Comparison of ENCODE assay signal across 15 cellular contexts in the genomic region with DNA sequence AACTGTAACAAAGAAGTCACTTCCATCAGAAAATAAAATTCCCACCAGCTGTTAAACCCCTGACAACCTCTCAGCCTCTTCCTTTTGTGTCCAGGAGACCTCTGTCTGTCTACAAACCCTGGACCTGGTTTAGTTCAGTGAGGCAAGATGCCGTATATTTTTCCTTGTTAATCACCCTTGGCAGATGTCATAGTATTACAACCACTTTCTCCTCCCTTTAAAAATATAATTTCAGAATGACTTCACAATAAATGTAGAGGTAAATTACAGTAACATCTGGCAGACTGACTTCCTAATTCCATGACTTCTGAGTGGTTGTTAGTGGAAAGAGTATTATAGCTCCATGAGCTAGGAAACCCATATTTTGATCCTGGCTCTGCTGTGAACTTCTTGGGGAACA. TPM values are rescaled to one million over a fixed set of nuclear protein-coding genes. Genes with fewer than 3 reads are reported as not detected.
A peak's percentile ranks its signal among the peaks of the same experiment; 100 is the strongest.
DNase-seq lines count a peak whose midpoint lies in the region; ATAC-seq and TF ChIP-seq lines count a peak whose summit lies in the region.
"Had no signal": no experiment of that assay in that cellular context is flagged by ENCODE, and none has a peak within 500 bp of the region (broad histone marks: within the 10 kb centered on the region; RNA-seq: fewer than 3 reads in every experiment).

No MANE protein-coding gene starts in this region.

- in situ Hi-C loops in GM13977 (cut with MboI; ENCODE audit: low pct_unique_long_range_greater_than_20kb, low sequenced_read_pairs, unreplicated experiment), result no loop called here

- ATAC-seq in activated T-cell treated with anti-CD3 and anti-CD28 coated beads, Interleukin-2, amount 50 U/mL, for 72 hours (replicated peaks in 1 of 2), result no peak
- ATAC-seq in activated T-cell treated with anti-CD3 and anti-CD28 coated beads, Interleukin-2, amount 50 U/mL, for 4 hours, result no peak
- no peak for ATAC-seq in WTC11
- no peak for ATAC-seq in CD8-positive, alpha-beta T cell

- no peak for TF ChIP-seq CTCF in WTC11 (IDR thresholded peaks at IDR 0.05)
- no peak for TF ChIP-seq CTCF in CD8-positive, alpha-beta T cell (IDR thresholded peaks at IDR 0.05)
- no peak for TF ChIP-seq CTCF in GM13977 (IDR thresholded peaks at IDR 0.05; ENCODE audit: extremely low read depth, insufficient read depth, missing control alignments)

- peaks cover 6% of the 10 kb centered on the region for H3K4me1 Mint-ChIP-seq in activated T-cell treated with anti-CD3 and anti-CD28 coated beads, Interleukin-2, amount 50 U/mL, for 72 hours (ENCODE audit: low read depth)
- no peaks in the 10 kb centered on the region for H3K4me1 Mint-ChIP-seq in activated T-cell treated with anti-CD3 and anti-CD28 coated beads, Interleukin-2, amount 50 U/mL, for 4 hours (ENCODE audit: low read depth)
- H3K4me1 Mint-ChIP-seq in WTC11, result peaks cover 56% of the 10 kb centered on the region
- peaks cover 14% of the 10 kb centered on the region for H3K4me1 Mint-ChIP-seq in activated CD4-positive, alpha-beta memory T cell treated with anti-CD3 and anti-CD28 coated beads, Interleukin-2, amount 10 ng/mL, durations not matched to agents 7 days and 5 days
- no peaks in the 10 kb centered on the region for H3K4me1 Mint-ChIP-seq in CD8-positive, alpha-beta T cell (ENCODE audit: low read depth)

- H3K27me3 Mint-ChIP-seq in activated T-cell treated with anti-CD3 and anti-CD28 coated beads, Interleukin-2, amount 50 U/mL, for 72 hours (ENCODE audit: low read depth), result no peaks in the 10 kb centered on the region
- H3K27me3 Mint-ChIP-seq in activated T-cell treated with anti-CD3 and anti-CD28 coated beads, Interleukin-2, amount 50 U/mL, for 4 hours (ENCODE audit: low read depth), result no peaks in the 10 kb centered on the region
- no peaks in the 10 kb centered on the region for H3K27me3 Mint-ChIP-seq in WTC11 (ENCODE audit: low read depth)
- no peaks in the 10 kb centered on the region for H3K27me3 Mint-ChIP-seq in activated CD4-positive, alpha-beta memory T cell treated with anti-CD3 and anti-CD28 coated beads, Interleukin-2, amount 10 ng/mL, durations not matched to agents 7 days and 5 days
- no peaks in the 10 kb centered on the region for H3K27me3 Mint-ChIP-seq in CD8-positive, alpha-beta T cell (ENCODE audit: low read depth)

- H3K27ac ChIP-seq in mucosa of rectum (ENCODE audit: low read depth in 2 of 2, low read length in 2 of 2), result peak overlapping the region; percentile 18 to 54
- no peak overlapping the region for H3K27ac ChIP-seq in CD8-positive, alpha-beta T cell (ENCODE audit: low read depth, low read length)
- H3K27ac ChIP-seq: BLaER1, PC-9 had no signal

- intact Hi-C loops in CD8-positive, alpha-beta T cell (cut with DNase I, micrococcal nuclease), result no loop called here

- peak overlapping the region; percentile 13 for H3K27ac Mint-ChIP-seq in activated T-cell treated with anti-CD3 and anti-CD28 coated beads, Interleukin-2, amount 50 U/mL, for 72 hours
- 0 out of 2 replicates have a peak overlapping the region, but pooled peaks have one; percentile 19 for H3K27ac Mint-ChIP-seq in WTC11
- no peak overlapping the region for H3K27ac Mint-ChIP-seq in activated CD4-positive, alpha-beta memory T cell treated with anti-CD3 and anti-CD28 coated beads, Interleukin-2, amount 10 ng/mL, durations not matched to agents 7 days and 5 days
- no peak overlapping the region for H3K27ac Mint-ChIP-seq in CD8-positive, alpha-beta T cell

- H3K9ac ChIP-seq in mucosa of rectum (ENCODE audit: low read depth in 1 of 2, low read length in 2 of 2), result no peak overlapping the region
- H3K9ac ChIP-seq: BLaER1 had no signal

- no peak for DNase-seq in activated T-cell treated with anti-CD3 and anti-CD28 coated beads, Interleukin-2, amount 50 U/mL, for 72 hours
- no peak for DNase-seq in activated T-cell treated with anti-CD3 and anti-CD28 coated beads, Interleukin-2, amount 50 U/mL, for 4 hours
- no peak for DNase-seq in WTC11 (ENCODE audit: low spot score)
- DNase-seq in activated CD4-positive, alpha-beta memory T cell treated with anti-CD3 and anti-CD28 coated beads, Interleukin-2, amount 10 ng/mL, durations not matched to agents 7 days and 5 days, result no peak
- no peak for DNase-seq in CD8-positive, alpha-beta T cell
- DNase-seq in HK-2 (ENCODE audit: unreplicated experiment), result no peak
- DNase-seq in GM13977 (ENCODE audit: low spot score), result no peak
- DNase-seq: DMS153, NCI-H1105 treated with DMSO at 0.1 percent for 48 hours, NCI-H187, NCI-H446 treated with DMSO at 0.1 percent for 48 hours, NCI-H748 treated with DMSO at 0.1 percent for 48 hours, PC-9 had no signal

- H3K9me3 Mint-ChIP-seq in activated T-cell treated with anti-CD3 and anti-CD28 coated beads, Interleukin-2, amount 50 U/mL, for 72 hours, result no peaks in the 10 kb centered on the region
- no peaks in the 10 kb centered on the region for H3K9me3 Mint-ChIP-seq in activated T-cell treated with anti-CD3 and anti-CD28 coated beads, Interleukin-2, amount 50 U/mL, for 4 hours
- peaks cover 19% of the 10 kb centered on the region for H3K9me3 Mint-ChIP-seq in WTC11
- H3K9me3 Mint-ChIP-seq in activated CD4-positive, alpha-beta memory T cell treated with anti-CD3 and anti-CD28 coated beads, Interleukin-2, amount 10 ng/mL, durations not matched to agents 7 days and 5 days, result peaks cover 2% of the 10 kb centered on the region
- peaks cover 2% of the 10 kb centered on the region for H3K9me3 Mint-ChIP-seq in CD8-positive, alpha-beta T cell

- H3K9me3 ChIP-seq in mucosa of rectum (ENCODE audit: control insufficient read depth in 2 of 2, low read length in 2 of 2), result no peaks in the 10 kb centered on the region
- no peaks in the 10 kb centered on the region for H3K9me3 ChIP-seq in CD8-positive, alpha-beta T cell (ENCODE audit: low read length)

- POLR2A ChIA-PET in WTC11 (lab: Charles Lee), result no interaction called here
- POLR2A ChIA-PET in activated CD4-positive, alpha-beta memory T cell treated with anti-CD3 and anti-CD28 coated beads, Interleukin-2, amount 10 ng/mL, durations not matched to agents 7 days and 5 days (lab: Charles Lee), result no interaction called here
- POLR2A ChIA-PET in CD8-positive, alpha-beta T cell (lab: Charles Lee), result interaction anchor here (0.8 kb wide), 1 partner anchor 138 kb away, joined by 3 read pairs; no protein-coding TSS in a partner anchor

- CTCF ChIA-PET in WTC11 (lab: Charles Lee), result interaction anchor here (0.5 kb wide), 1 partner anchor 41 kb away, joined by 3 read pairs; no protein-coding TSS in a partner anchor
- CTCF ChIA-PET in activated CD4-positive, alpha-beta memory T cell treated with anti-CD3 and anti-CD28 coated beads, Interleukin-2, amount 10 ng/mL, durations not matched to agents 7 days and 5 days (lab: Charles Lee), result interaction anchor here (1.2 kb wide), 1 partner anchor 138 kb away, joined by 3 read pairs; no protein-coding TSS in a partner anchor
- CTCF ChIA-PET in CD8-positive, alpha-beta T cell (lab: Charles Lee), result no interaction called here

- no peaks in the 10 kb centered on the region for H3K27me3 ChIP-seq in mucosa of rectum (ENCODE audit: control insufficient read depth in 2 of 2, insufficient read depth in 2 of 2, low read length in 2 of 2)
- no peaks in the 10 kb centered on the region for H3K27me3 ChIP-seq in CD8-positive, alpha-beta T cell (ENCODE audit: insufficient read depth, low read length)
- H3K27me3 ChIP-seq: BLaER1 had no signal

- H3K4me3 Mint-ChIP-seq in activated T-cell treated with anti-CD3 and anti-CD28 coated beads, Interleukin-2, amount 50 U/mL, for 72 hours, result no peak overlapping the region
- H3K4me3 Mint-ChIP-seq in activated T-cell treated with anti-CD3 and anti-CD28 coated beads, Interleukin-2, amount 50 U/mL, for 4 hours, result no peak overlapping the region
- H3K4me3 Mint-ChIP-seq in WTC11, result no peak overlapping the region
- no peak overlapping the region for H3K4me3 Mint-ChIP-seq in activated CD4-positive, alpha-beta memory T cell treated with anti-CD3 and anti-CD28 coated beads, Interleukin-2, amount 10 ng/mL, durations not matched to agents 7 days and 5 days
- no peak overlapping the region for H3K4me3 Mint-ChIP-seq in CD8-positive, alpha-beta T cell

- H3K4me3 ChIP-seq in mucosa of rectum (ENCODE audit: low read length in 2 of 2), result no peak overlapping the region
- no peak overlapping the region for H3K4me3 ChIP-seq in CD8-positive, alpha-beta T cell (ENCODE audit: low read depth, low read length)
- H3K4me3 ChIP-seq: BLaER1, PC-9 had no signal

- no peaks in the 10 kb centered on the region for H3K36me3 ChIP-seq in mucosa of rectum (ENCODE audit: control insufficient read depth in 2 of 2, insufficient read depth in 2 of 2, low read length in 2 of 2)
- H3K36me3 ChIP-seq in CD8-positive, alpha-beta T cell (ENCODE audit: insufficient read depth, low read length), result no peaks in the 10 kb centered on the region

- peaks cover 0 to 8% of the 10 kb centered on the region in 2 donors for H3K4me1 ChIP-seq in mucosa of rectum (ENCODE audit: control insufficient read depth in 2 of 2, insufficient read depth in 2 of 2, low read length in 2 of 2)
- H3K4me1 ChIP-seq in CD8-positive, alpha-beta T cell (ENCODE audit: insufficient read depth, low read length), result no peaks in the 10 kb centered on the region

- no peaks in the 10 kb centered on the region for H3K36me3 Mint-ChIP-seq in activated T-cell treated with anti-CD3 and anti-CD28 coated beads, Interleukin-2, amount 50 U/mL, for 72 hours (ENCODE audit: insufficient read depth in 2 of 2)
- no peaks in the 10 kb centered on the region for H3K36me3 Mint-ChIP-seq in activated T-cell treated with anti-CD3 and anti-CD28 coated beads, Interleukin-2, amount 50 U/mL, for 4 hours (ENCODE audit: insufficient read depth)
- peaks cover 46% of the 10 kb centered on the region for H3K36me3 Mint-ChIP-seq in WTC11
- peaks cover 44% of the 10 kb centered on the region for H3K36me3 Mint-ChIP-seq in activated CD4-positive, alpha-beta memory T cell treated with anti-CD3 and anti-CD28 coated beads, Interleukin-2, amount 10 ng/mL, durations not matched to agents 7 days and 5 days (ENCODE audit: low read depth)
- no peaks in the 10 kb centered on the region for H3K36me3 Mint-ChIP-seq in CD8-positive, alpha-beta T cell

TF ChIP-seq in WTC11, 78 proteins besides CTCF, POLR2A, EP300 and RAD21 (continues in another document):
- TF ChIP-seq FOXK1 (CRISPR knock-in tag; IDR thresholded peaks at IDR 0.05) (no peak), CREM (CRISPR knock-in tag; IDR thresholded peaks at IDR 0.05) (no peak)
- TF ChIP-seq, protein P1, sequence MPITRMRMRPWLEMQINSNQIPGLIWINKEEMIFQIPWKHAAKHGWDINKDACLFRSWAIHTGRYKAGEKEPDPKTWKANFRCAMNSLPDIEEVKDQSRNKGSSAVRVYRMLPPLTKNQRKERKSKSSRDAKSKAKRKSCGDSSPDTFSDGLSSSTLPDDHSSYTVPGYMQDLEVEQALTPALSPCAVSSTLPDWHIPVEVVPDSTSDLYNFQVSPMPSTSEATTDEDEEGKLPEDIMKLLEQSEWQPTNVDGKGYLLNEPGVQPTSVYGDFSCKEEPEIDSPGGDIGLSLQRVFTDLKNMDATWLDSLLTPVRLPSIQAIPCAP (CRISPR knock-in tag; IDR thresholded peaks at IDR 0.05), result no peak

RNA-seq across cellular contexts. Expression of a gene that starts 39.4 kb away (rescaled TPM):
- 10 to 100 TPM; 17.8 to 36.8 TPM for total RNA-seq in activated T-cell treated with anti-CD3 and anti-CD28 coated beads, Interleukin-2, amount 50 U/mL, for 72 hours
- total RNA-seq in activated T-cell treated with anti-CD3 and anti-CD28 coated beads, Interleukin-2, amount 50 U/mL, for 4 hours, result 1 to 10 TPM; 6.6 to 9.5 (median 8.8) TPM
- total RNA-seq in WTC11 (2021), result 103 to 112 TPM (median 111 TPM) in 3 replicates
- total RNA-seq in activated CD4-positive, alpha-beta memory T cell treated with anti-CD3 and anti-CD28 coated beads, Interleukin-2, amount 10 ng/mL, durations not matched to agents 7 days and 5 days, result 10 to 100 TPM; 79.0 to 82.3 TPM
- 1 to 10 TPM; 1.7 to 2.2 TPM for total RNA-seq in CD8-positive, alpha-beta T cell

Comparison
In these comparisons a context has a peak if more than half of its experiments do, and no peak if none do; other contexts are left out.
1. H3K27ac Mint-ChIP-seq: peak in activated T-cell treated with anti-CD3 and anti-CD28 coated beads, Interleukin-2, amount 50 U/mL, for 72 hours (single experiment) and WTC11 (single experiment); none in activated CD4-positive, alpha-beta memory T cell treated with anti-CD3 and anti-CD28 coated beads, Interleukin-2, amount 10 ng/mL, durations not matched to agents 7 days and 5 days (single experiment) and CD8-positive, alpha-beta T cell (single experiment).